1 cellular context compared by ENCODE assay signal in genomic region chr9:128412120-128412790, GRCh38.
TF ChIP-seq lines count a peak whose summit lies in the region.

No MANE protein-coding gene starts in this region.

TF ChIP-seq in K562, 482 proteins besides CTCF, POLR2A, EP300 and RAD21 (continued from another document and continues in another):
- TF ChIP-seq CREB3 (tag; conservative IDR thresholded peaks at IDR 0.05; ENCODE audit: low read depth) (no peak), TFAP4 (CRISPR knock-in tag; IDR thresholded peaks at IDR 0.05; ENCODE audit: borderline replicate concordance) (peak; percentile 17; the same call in 1 of the 2 replicates), SIX5 (IDR thresholded peaks at IDR 0.05; ENCODE audit: borderline replicate concordance in 1 of 2, insufficient read depth in 1 of 2, low read depth in 1 of 2, low read length in 2 of 2) (no peak), HNRNPLL (IDR thresholded peaks at IDR 0.05; ENCODE audit: low read depth, low read length, poor library complexity, severe bottlenecking) (no peak), CBX3 (IDR thresholded peaks at IDR 0.05; ENCODE audit: borderline replicate concordance in 1 of 2, low read length in 2 of 2) (no peak), CLOCK (CRISPR knock-in tag; IDR thresholded peaks at IDR 0.05; ENCODE audit: borderline replicate concordance) (no peak), ELF4 (CRISPR knock-in tag; IDR thresholded peaks at IDR 0.05) (no peak), ZNF175 (CRISPR knock-in tag; IDR thresholded peaks at IDR 0.05; ENCODE audit: low read depth) (no peak), ESRRB (CRISPR knock-in tag; IDR thresholded peaks at IDR 0.05; ENCODE audit: borderline replicate concordance) (no peak), FOXA1 (IDR thresholded peaks at IDR 0.05; ENCODE audit: borderline replicate concordance) (no peak), DIDO1 (tag; IDR thresholded peaks at IDR 0.05; ENCODE audit: low read depth) (no peak), GABPA (tag; conservative IDR thresholded peaks at IDR 0.05; ENCODE audit: low read depth) (no peak), ZSCAN32 (CRISPR knock-in tag; IDR thresholded peaks at IDR 0.05) (no peak), AFF4 (CRISPR knock-in tag; IDR thresholded peaks at IDR 0.05) (no peak), TCF3 (CRISPR knock-in tag; IDR thresholded peaks at IDR 0.05) (no peak), GTF2A2 (tag; IDR thresholded peaks at IDR 0.05) (no peak), SRSF9 (IDR thresholded peaks at IDR 0.05; ENCODE audit: borderline replicate concordance, low read depth, low read length) (no peak), ETV6 (IDR thresholded peaks at IDR 0.05; ENCODE audit: borderline replicate concordance in 1 of 2, low read depth in 2 of 2, low read length in 1 of 2) (no peak), ETV6 (CRISPR knock-in tag; IDR thresholded peaks at IDR 0.05; ENCODE audit: borderline replicate concordance) (no peak), CHCHD3 (CRISPR knock-in tag; IDR thresholded peaks at IDR 0.05) (no peak), STAG1 (CRISPR knock-in tag; IDR thresholded peaks at IDR 0.05; ENCODE audit: borderline replicate concordance) (peak; percentile 64; the same call in 1 of the 2 replicates)
- TF ChIP-seq, protein P1, sequence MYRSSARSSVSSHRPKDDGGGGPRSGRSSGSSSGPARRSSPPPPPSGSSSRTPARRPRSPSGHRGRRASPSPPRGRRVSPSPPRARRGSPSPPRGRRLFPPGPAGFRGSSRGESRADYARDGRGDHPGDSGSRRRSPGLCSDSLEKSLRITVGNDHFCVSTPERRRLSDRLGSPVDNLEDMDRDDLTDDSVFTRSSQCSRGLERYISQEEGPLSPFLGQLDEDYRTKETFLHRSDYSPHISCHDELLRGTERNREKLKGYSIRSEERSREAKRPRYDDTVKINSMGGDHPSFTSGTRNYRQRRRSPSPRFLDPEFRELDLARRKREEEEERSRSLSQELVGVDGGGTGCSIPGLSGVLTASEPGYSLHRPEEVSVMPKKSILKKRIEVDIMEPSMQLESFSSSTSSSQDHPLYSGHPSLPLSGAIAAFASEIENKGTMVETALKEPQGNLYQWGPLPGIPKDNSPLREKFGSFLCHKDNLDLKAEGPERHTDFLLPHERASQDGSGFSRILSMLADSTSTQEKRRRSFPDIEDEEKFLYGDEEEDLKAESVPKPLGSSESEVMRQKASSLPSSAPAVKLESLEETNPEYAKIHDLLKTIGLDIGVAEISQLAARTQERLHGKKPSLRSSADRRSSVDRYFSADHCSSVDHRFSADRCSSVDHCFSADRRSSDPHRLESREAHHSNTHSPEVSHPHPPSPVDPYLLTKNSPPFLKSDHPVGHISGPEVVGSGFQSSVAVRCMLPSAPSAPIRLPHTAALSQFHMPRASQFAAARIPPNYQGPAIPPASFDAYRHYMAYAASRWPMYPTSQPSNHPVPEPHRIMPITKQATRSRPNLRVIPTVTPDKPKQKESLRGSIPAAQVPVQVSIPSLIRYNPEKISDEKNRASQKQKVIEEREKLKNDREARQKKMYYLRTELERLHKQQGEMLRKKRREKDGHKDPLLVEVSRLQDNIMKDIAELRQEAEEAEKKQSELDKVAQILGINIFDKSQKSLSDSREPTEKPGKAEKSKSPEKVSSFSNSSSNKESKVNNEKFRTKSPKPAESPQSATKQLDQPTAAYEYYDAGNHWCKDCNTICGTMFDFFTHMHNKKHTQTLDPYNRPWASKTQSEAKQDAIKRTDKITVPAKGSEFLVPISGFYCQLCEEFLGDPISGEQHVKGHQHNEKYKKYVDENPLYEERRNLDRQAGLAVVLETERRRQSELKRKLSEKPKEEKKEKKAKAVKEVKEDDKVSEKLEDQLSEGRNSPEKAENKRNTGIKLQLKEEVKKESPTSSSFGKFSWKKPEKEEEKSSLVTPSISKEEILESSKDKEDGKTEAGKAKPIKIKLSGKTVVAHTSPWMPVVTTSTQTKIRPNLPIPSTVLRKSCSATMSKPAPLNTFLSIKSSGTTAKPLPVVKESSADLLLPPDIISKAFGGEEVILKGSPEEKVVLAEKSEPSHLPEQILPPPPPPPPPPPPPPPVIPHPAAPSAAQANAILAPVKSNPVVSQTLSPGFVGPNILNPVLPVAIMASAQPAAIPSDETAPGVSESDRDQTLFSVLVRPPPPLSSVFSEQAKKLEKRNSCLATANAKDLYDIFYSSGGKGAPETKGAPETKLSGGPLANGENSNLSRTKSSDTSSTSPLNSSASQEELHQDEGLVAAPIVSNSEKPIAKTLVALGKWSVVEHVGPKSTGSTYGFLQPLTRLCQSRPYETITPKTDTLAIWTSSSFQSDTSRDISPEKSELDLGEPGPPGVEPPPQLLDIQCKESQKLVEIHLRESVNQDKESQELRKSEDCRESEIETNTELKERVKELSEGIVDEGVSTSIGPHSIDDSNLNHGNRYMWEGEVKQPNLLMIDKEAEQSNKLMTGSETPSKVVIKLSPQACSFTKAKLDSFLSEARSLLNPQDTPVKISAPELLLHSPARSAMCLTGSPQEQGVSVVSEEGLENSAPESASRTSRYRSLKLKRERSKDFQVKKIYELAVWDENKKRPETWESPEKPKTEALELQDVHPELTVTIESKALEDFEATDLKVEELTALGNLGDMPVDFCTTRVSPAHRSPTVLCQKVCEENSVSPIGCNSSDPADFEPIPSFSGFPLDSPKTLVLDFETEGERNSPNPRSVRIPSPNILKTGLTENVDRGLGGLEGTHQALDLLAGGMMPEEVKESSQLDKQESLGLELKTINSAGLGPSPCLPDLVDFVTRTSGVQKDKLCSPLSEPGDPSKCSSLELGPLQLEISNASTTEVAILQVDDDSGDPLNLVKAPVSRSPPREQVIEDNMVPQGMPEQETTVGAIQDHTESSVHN (IDR thresholded peaks at IDR 0.05; ENCODE audit: borderline replicate concordance in 1 of 2, low read depth in 1 of 2), result no peak
- TF ChIP-seq, protein P2, sequence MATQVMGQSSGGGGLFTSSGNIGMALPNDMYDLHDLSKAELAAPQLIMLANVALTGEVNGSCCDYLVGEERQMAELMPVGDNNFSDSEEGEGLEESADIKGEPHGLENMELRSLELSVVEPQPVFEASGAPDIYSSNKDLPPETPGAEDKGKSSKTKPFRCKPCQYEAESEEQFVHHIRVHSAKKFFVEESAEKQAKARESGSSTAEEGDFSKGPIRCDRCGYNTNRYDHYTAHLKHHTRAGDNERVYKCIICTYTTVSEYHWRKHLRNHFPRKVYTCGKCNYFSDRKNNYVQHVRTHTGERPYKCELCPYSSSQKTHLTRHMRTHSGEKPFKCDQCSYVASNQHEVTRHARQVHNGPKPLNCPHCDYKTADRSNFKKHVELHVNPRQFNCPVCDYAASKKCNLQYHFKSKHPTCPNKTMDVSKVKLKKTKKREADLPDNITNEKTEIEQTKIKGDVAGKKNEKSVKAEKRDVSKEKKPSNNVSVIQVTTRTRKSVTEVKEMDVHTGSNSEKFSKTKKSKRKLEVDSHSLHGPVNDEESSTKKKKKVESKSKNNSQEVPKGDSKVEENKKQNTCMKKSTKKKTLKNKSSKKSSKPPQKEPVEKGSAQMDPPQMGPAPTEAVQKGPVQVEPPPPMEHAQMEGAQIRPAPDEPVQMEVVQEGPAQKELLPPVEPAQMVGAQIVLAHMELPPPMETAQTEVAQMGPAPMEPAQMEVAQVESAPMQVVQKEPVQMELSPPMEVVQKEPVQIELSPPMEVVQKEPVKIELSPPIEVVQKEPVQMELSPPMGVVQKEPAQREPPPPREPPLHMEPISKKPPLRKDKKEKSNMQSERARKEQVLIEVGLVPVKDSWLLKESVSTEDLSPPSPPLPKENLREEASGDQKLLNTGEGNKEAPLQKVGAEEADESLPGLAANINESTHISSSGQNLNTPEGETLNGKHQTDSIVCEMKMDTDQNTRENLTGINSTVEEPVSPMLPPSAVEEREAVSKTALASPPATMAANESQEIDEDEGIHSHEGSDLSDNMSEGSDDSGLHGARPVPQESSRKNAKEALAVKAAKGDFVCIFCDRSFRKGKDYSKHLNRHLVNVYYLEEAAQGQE (CRISPR knock-in tag; IDR thresholded peaks at IDR 0.05; ENCODE audit: low read depth), result no peak
- TF ChIP-seq, protein P3, sequence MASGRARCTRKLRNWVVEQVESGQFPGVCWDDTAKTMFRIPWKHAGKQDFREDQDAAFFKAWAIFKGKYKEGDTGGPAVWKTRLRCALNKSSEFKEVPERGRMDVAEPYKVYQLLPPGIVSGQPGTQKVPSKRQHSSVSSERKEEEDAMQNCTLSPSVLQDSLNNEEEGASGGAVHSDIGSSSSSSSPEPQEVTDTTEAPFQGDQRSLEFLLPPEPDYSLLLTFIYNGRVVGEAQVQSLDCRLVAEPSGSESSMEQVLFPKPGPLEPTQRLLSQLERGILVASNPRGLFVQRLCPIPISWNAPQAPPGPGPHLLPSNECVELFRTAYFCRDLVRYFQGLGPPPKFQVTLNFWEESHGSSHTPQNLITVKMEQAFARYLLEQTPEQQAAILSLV (tag; IDR thresholded peaks at IDR 0.05), result no peak
- TF ChIP-seq, protein P4, sequence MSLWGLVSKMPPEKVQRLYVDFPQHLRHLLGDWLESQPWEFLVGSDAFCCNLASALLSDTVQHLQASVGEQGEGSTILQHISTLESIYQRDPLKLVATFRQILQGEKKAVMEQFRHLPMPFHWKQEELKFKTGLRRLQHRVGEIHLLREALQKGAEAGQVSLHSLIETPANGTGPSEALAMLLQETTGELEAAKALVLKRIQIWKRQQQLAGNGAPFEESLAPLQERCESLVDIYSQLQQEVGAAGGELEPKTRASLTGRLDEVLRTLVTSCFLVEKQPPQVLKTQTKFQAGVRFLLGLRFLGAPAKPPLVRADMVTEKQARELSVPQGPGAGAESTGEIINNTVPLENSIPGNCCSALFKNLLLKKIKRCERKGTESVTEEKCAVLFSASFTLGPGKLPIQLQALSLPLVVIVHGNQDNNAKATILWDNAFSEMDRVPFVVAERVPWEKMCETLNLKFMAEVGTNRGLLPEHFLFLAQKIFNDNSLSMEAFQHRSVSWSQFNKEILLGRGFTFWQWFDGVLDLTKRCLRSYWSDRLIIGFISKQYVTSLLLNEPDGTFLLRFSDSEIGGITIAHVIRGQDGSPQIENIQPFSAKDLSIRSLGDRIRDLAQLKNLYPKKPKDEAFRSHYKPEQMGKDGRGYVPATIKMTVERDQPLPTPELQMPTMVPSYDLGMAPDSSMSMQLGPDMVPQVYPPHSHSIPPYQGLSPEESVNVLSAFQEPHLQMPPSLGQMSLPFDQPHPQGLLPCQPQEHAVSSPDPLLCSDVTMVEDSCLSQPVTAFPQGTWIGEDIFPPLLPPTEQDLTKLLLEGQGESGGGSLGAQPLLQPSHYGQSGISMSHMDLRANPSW (CRISPR knock-in tag; IDR thresholded peaks at IDR 0.05), result no peak
- TF ChIP-seq, protein P5, sequence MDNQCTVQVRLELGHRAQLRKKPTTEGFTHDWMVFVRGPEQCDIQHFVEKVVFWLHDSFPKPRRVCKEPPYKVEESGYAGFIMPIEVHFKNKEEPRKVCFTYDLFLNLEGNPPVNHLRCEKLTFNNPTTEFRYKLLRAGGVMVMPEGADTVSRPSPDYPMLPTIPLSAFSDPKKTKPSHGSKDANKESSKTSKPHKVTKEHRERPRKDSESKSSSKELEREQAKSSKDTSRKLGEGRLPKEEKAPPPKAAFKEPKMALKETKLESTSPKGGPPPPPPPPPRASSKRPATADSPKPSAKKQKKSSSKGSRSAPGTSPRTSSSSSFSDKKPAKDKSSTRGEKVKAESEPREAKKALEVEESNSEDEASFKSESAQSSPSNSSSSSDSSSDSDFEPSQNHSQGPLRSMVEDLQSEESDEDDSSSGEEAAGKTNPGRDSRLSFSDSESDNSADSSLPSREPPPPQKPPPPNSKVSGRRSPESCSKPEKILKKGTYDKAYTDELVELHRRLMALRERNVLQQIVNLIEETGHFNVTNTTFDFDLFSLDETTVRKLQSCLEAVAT (IDR thresholded peaks at IDR 0.05), result no peak
